In the genomic region with DNA sequence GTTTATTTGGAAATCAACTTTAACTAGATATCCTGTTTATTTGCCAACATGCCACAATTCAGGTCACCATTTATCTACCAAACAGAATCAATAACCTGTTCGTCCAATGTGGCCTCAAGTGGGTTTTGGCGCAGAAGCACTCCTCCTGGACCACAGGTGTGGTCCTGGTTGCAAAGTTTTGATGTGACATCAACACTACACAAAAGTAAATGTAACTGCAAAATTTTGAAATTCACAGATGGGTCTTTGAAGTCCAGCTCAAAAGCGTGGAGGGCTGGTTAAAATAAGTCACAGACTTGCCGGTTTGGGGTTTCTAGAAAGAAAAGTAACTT, we compare ENCODE assay signal across 1 cellular context.
TF ChIP-seq lines count a peak whose summit lies in the region.

No MANE protein-coding gene starts in this region.

TF ChIP-seq in IMR-90, 13 proteins besides CTCF, POLR2A, EP300 and RAD21:
- TF ChIP-seq FOS (IDR thresholded peaks at IDR 0.05; ENCODE audit: low read depth, low read length) (no peak), RCOR1 (IDR thresholded peaks at IDR 0.05; ENCODE audit: insufficient replicate concordance, low read length) (no peak), RFX5 (IDR thresholded peaks at IDR 0.05; ENCODE audit: low read depth, low read length) (no peak), MXI1 (IDR thresholded peaks at IDR 0.05; ENCODE audit: borderline replicate concordance, low read depth, low read length) (no peak), BHLHE40 (IDR thresholded peaks at IDR 0.05; ENCODE audit: low read depth, low read length) (no peak), CEBPB (IDR thresholded peaks at IDR 0.05; ENCODE audit: low read depth, low read length) (no peak), CHD1 (IDR thresholded peaks at IDR 0.05; ENCODE audit: low read depth, low read length) (no peak), SMC3 (IDR thresholded peaks at IDR 0.05; ENCODE audit: low read depth, low read length) (no peak), NFE2L2 (IDR thresholded peaks at IDR 0.05; ENCODE audit: low read depth, low read length) (no peak), MAFK (IDR thresholded peaks at IDR 0.05; ENCODE audit: low read depth, low read length) (no peak), MAZ (IDR thresholded peaks at IDR 0.05; ENCODE audit: borderline replicate concordance, low read depth, low read length) (no peak)
- TF ChIP-seq, protein P1, sequence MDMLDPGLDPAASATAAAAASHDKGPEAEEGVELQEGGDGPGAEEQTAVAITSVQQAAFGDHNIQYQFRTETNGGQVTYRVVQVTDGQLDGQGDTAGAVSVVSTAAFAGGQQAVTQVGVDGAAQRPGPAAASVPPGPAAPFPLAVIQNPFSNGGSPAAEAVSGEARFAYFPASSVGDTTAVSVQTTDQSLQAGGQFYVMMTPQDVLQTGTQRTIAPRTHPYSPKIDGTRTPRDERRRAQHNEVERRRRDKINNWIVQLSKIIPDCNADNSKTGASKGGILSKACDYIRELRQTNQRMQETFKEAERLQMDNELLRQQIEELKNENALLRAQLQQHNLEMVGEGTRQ (IDR thresholded peaks at IDR 0.05; ENCODE audit: low read depth, low read length): no peak
- TF ChIP-seq, protein P2, sequence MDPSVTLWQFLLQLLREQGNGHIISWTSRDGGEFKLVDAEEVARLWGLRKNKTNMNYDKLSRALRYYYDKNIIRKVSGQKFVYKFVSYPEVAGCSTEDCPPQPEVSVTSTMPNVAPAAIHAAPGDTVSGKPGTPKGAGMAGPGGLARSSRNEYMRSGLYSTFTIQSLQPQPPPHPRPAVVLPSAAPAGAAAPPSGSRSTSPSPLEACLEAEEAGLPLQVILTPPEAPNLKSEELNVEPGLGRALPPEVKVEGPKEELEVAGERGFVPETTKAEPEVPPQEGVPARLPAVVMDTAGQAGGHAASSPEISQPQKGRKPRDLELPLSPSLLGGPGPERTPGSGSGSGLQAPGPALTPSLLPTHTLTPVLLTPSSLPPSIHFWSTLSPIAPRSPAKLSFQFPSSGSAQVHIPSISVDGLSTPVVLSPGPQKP (IDR thresholded peaks at IDR 0.05; ENCODE audit: borderline replicate concordance, low read depth, low read length): no peak
